ENCODE assay signal across 7 cellular contexts in the genomic region with DNA sequence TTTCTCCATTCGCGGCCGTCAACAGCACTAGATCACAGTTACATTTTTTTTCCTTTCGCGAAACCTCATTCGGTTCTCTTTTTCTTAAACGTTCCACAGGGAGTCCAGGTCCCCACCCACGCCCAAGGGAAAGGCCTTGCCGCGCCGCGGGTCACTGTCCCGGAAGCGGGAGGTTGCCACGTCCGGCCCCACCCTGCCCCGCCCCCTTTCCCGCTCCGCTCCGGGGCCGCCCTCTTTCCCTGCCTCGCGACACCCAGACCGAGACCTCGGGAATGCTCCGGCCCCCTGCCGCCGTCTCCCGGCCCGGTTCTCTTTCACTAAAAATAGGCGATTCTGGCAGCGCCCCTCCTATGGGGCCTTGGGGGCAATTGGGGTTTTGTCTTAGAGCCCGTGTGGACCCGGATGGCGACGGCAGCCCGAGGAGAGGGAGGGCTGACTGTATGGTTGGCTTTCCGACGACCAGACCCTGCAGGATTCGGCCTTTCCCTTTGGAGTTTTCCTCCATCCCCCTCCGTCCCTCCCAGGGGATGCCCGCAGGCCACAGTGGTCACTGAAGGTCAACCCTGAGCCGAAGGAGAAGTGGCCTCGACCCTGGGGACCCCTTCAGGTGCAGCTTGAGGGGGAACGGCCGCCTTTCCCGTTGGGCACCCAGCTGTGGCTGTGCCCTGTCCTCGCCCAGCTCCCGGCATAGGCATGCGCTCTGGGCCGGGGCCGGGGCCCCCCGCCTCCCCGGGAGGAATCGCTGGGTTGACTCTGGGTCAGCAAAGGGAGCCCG. TPM values are rescaled to one million over a fixed set of nuclear protein-coding genes. Genes with fewer than 3 reads are reported as not detected.
DNase-seq lines count a peak whose midpoint lies in the region; ATAC-seq and TF ChIP-seq lines count a peak whose summit lies in the region.

No MANE protein-coding gene starts in this region.

- no peak overlapping the region for H4K5ac ChIP-seq in mesendoderm (ENCODE audit: low read length)

- peak overlapping the region; percentile 7 for H2BK120ac ChIP-seq in mesendoderm (ENCODE audit: low read depth, low read length)

- WGBS in ectodermal cell, 2 experiments = 0% methylated on average over 56 of the region's 56 CpGs
- WGBS in mesendoderm (ENCODE audit: extremely low coverage, insufficient coverage, low lambda C conversion rate) = no CpG with 5 or more reads among the region's 56 CpGs

- H3K4me2 ChIP-seq in mesendoderm (ENCODE audit: low read length) = peak overlapping the region; percentile 85

- H3K23ac ChIP-seq in mesendoderm (ENCODE audit: low read length) = peak overlapping the region; percentile 92

- H2BK15ac ChIP-seq in mesendoderm (replicated peaks; ENCODE audit: low read depth) = no peak overlapping the region

- H3K9me3 ChIP-seq in ectodermal cell (ENCODE audit: control insufficient read depth, low read length) = no peaks in the 10 kb centered on the region

- peak; percentile 69 for TF ChIP-seq POLR2A in GM19099 (IDR thresholded peaks at IDR 0.05; ENCODE audit: extremely low read depth, insufficient read length, low read depth)

- H3K27ac ChIP-seq in ectodermal cell (ENCODE audit: insufficient read depth, low read depth, low read length, poor library complexity, severe bottlenecking) = peak overlapping the region; percentile 74
- H3K27ac ChIP-seq in mesendoderm (ENCODE audit: low read depth, low read length) = peak overlapping the region; percentile 89

- peak; percentile 55 for ATAC-seq in HG03432 (IDR thresholded peaks at IDR 0.05; ENCODE audit: unreplicated experiment)

- H2AK5ac ChIP-seq in mesendoderm (ENCODE audit: low read length) = peak overlapping the region; percentile 79

- H3K4me3 ChIP-seq in ectodermal cell (ENCODE audit: insufficient read depth, low read depth, low read length) = peak overlapping the region; percentile 84
- peak overlapping the region; percentile 91 for H3K4me3 ChIP-seq in mesendoderm (ENCODE audit: low read length)

- H3K27me3 ChIP-seq in ectodermal cell (ENCODE audit: control insufficient read depth, insufficient read depth, low read length, poor library complexity, severe bottlenecking) (no peaks in the 10 kb centered on the region), mesendoderm (ENCODE audit: insufficient read depth, low read length, poor library complexity) (no peaks in the 10 kb centered on the region)

- H3K36me3 ChIP-seq in ectodermal cell (ENCODE audit: control insufficient read depth, insufficient read depth, low read length) = peaks cover 9% of the 10 kb centered on the region
- peaks cover 14% of the 10 kb centered on the region for H3K36me3 ChIP-seq in mesendoderm (ENCODE audit: control insufficient read depth, insufficient read depth, low read length)

- peaks cover 74% of the 10 kb centered on the region for H3K79me2 ChIP-seq in mesendoderm (ENCODE audit: control insufficient read depth, insufficient read depth, low read length)

- peak overlapping the region; percentile 75 for H2BK5ac ChIP-seq in mesendoderm (ENCODE audit: low read length)

- H3K56ac ChIP-seq in mesendoderm (ENCODE audit: low read length) = peak overlapping the region; percentile 99

- peak overlapping the region; percentile 90 for H3K4ac ChIP-seq in mesendoderm (ENCODE audit: low read depth, low read length)

- no peak overlapping the region for H4K8ac ChIP-seq in mesendoderm (ENCODE audit: low read depth, low read length)

- peak overlapping the region; percentile 77 for H3K18ac ChIP-seq in mesendoderm (ENCODE audit: low read length)

- peaks cover 14% of the 10 kb centered on the region for H3K79me1 ChIP-seq in mesendoderm (ENCODE audit: low read length)

- H3K4me1 ChIP-seq in ectodermal cell (ENCODE audit: control insufficient read depth, insufficient read depth, low read length) = peaks cover 12% of the 10 kb centered on the region
- H3K4me1 ChIP-seq in mesendoderm (ENCODE audit: control insufficient read depth, low read depth, low read length) = peaks cover 11% of the 10 kb centered on the region

- peak; percentile 88 for DNase-seq in activated CD4-positive, alpha-beta T cell treated with anti-CD3 and anti-CD28 coated beads for 48 hours
- DNase-seq in mesendoderm (peak; percentile 91), NCI-H510A (lab: John Stamatoyannopoulos, UW) (no peak)
- peak; percentile 57 for DNase-seq in stimulated activated CD8-positive, alpha-beta memory T cell treated with anti-CD3 and anti-CD28 coated beads, Interleukin-15, amount 100 ng/mL, for 24 hours (ENCODE audit: low read depth)

- H3K9ac ChIP-seq in mesendoderm (ENCODE audit: low read length) = peak overlapping the region; percentile 99

RNA-seq across cellular contexts. Expression of a gene that starts 2.8 kb away (rescaled TPM):
- polyA plus RNA-seq in ectodermal cell (2013, experiment 1 of 4) = 2,522 TPM
- 2,564 TPM for polyA plus RNA-seq in ectodermal cell (2013, experiment 2 of 4)
- polyA plus RNA-seq in ectodermal cell (2013, experiment 3 of 4) = 2,558 TPM
- polyA plus RNA-seq in ectodermal cell (2013, experiment 4 of 4) = 2,793 TPM
- 3,047 TPM for polyA plus RNA-seq in mesendoderm (2013, experiment 1 of 2)
- polyA plus RNA-seq in mesendoderm (2013, experiment 2 of 2) = 3,083 TPM

RNA-seq across cellular contexts. Expression of a gene that starts 14.5 kb away (rescaled TPM):
- 7.6 TPM for polyA plus RNA-seq in ectodermal cell (2013, experiment 1 of 4)
- polyA plus RNA-seq in ectodermal cell (2013, experiment 2 of 4) = 8.3 TPM
- polyA plus RNA-seq in ectodermal cell (2013, experiment 3 of 4) = 8.0 TPM
- polyA plus RNA-seq in ectodermal cell (2013, experiment 4 of 4) = 7.6 TPM
- 2.8 TPM for polyA plus RNA-seq in mesendoderm (2013, experiment 1 of 2)
- 2.8 TPM for polyA plus RNA-seq in mesendoderm (2013, experiment 2 of 2)

RNA-seq across cellular contexts. Expression of a gene that starts 23.4 kb away (rescaled TPM):
- polyA plus RNA-seq in ectodermal cell (2013, experiment 1 of 4) = 34.7 TPM
- 33.6 TPM for polyA plus RNA-seq in ectodermal cell (2013, experiment 2 of 4)
- 24.6 TPM for polyA plus RNA-seq in ectodermal cell (2013, experiment 3 of 4)
- 32.7 TPM for polyA plus RNA-seq in ectodermal cell (2013, experiment 4 of 4)
- 15.1 TPM for polyA plus RNA-seq in mesendoderm (2013, experiment 1 of 2)
- 14.4 TPM for polyA plus RNA-seq in mesendoderm (2013, experiment 2 of 2)

RNA-seq across cellular contexts. Expression of a gene that starts 41.5 kb away (rescaled TPM):
- not detected for polyA plus RNA-seq in ectodermal cell (2013, experiment 1 of 4)
- not detected for polyA plus RNA-seq in ectodermal cell (2013, experiment 2 of 4)
- not detected for polyA plus RNA-seq in ectodermal cell (2013, experiment 3 of 4)
- polyA plus RNA-seq in ectodermal cell (2013, experiment 4 of 4) = not detected
- 0.04 TPM for polyA plus RNA-seq in mesendoderm (2013, experiment 1 of 2)
- 0.06 TPM for polyA plus RNA-seq in mesendoderm (2013, experiment 2 of 2)
